Comparison of ENCODE assay signal across 1 cellular context in genomic region chr3:148600902-148601765, GRCh38.
TF ChIP-seq lines count a peak whose summit lies in the region.

No MANE protein-coding gene starts in this region.

TF ChIP-seq in HepG2, 621 proteins besides CTCF, POLR2A, EP300 and RAD21 (continued from another document and continues in another):
- TF ChIP-seq TEAD3 (CRISPR knock-in tag; optimal IDR thresholded peaks at IDR 0.05; ENCODE audit: borderline replicate concordance) = peak; percentile 94
- no peak for TF ChIP-seq NFYB (CRISPR knock-in tag; IDR thresholded peaks at IDR 0.05)
- TF ChIP-seq PHF21A (CRISPR knock-in tag; IDR thresholded peaks at IDR 0.05) = peak; percentile 63; the same call in 1 of the 2 replicates
- TF ChIP-seq RFX1 (IDR thresholded peaks at IDR 0.05) = peak; percentile 89
- TF ChIP-seq SALL2 (CRISPR knock-in tag; IDR thresholded peaks at IDR 0.05) = no peak
- TF ChIP-seq ZMYM4 (CRISPR knock-in tag; IDR thresholded peaks at IDR 0.05) = peak; percentile 89
- TF ChIP-seq ZNF790 (CRISPR knock-in tag; IDR thresholded peaks at IDR 0.05; ENCODE audit: borderline replicate concordance) = no peak
- peak; percentile 78; the same call in 1 of the 2 replicates for TF ChIP-seq ZNF614 (CRISPR knock-in tag; IDR thresholded peaks at IDR 0.05; ENCODE audit: borderline replicate concordance)
- TF ChIP-seq TMF1 (CRISPR knock-in tag; IDR thresholded peaks at IDR 0.05; ENCODE audit: low read depth) = 0 out of 2 replicates have a peak, but pooled peaks have one; percentile 9
- peak; percentile 85 for TF ChIP-seq TBX2 (CRISPR knock-in tag; IDR thresholded peaks at IDR 0.05; ENCODE audit: borderline replicate concordance)
- peak; percentile 99 for TF ChIP-seq ASH2L (IDR thresholded peaks at IDR 0.05; ENCODE audit: insufficient read length, low read depth, low read length)
- TF ChIP-seq ZNF20 (CRISPR knock-in tag; IDR thresholded peaks at IDR 0.05) = no peak
- peak; percentile 38; the same call in 1 of the 2 replicates for TF ChIP-seq ZNF136 (CRISPR knock-in tag; IDR thresholded peaks at IDR 0.05; ENCODE audit: low read depth)
- TF ChIP-seq KDM5B (CRISPR knock-in tag; IDR thresholded peaks at IDR 0.05; ENCODE audit: borderline replicate concordance) = no peak
- TF ChIP-seq ZNF572 (CRISPR knock-in tag; IDR thresholded peaks at IDR 0.05) = no peak
- no peak for TF ChIP-seq ELK4 (CRISPR knock-in tag; IDR thresholded peaks at IDR 0.05; ENCODE audit: borderline replicate concordance)
- peak; percentile 87; the same call in 1 of the 2 replicates for TF ChIP-seq TBX3 (IDR thresholded peaks at IDR 0.05; ENCODE audit: borderline replicate concordance)
- peak; percentile 72; the same call in 1 of the 2 replicates for TF ChIP-seq HOXD1 (CRISPR knock-in tag; IDR thresholded peaks at IDR 0.05)
- TF ChIP-seq MED1 (CRISPR knock-in tag; IDR thresholded peaks at IDR 0.05) = peak; percentile 99
- no peak for TF ChIP-seq ZNF550 (CRISPR knock-in tag; IDR thresholded peaks at IDR 0.05; ENCODE audit: borderline replicate concordance)
- TF ChIP-seq DNMT3B (CRISPR knock-in tag; conservative IDR thresholded peaks at IDR 0.05) = no peak
- TF ChIP-seq ZNF264 (CRISPR knock-in tag; IDR thresholded peaks at IDR 0.05) = peak; percentile 88
- no peak for TF ChIP-seq PCBP1 (IDR thresholded peaks at IDR 0.05; ENCODE audit: borderline replicate concordance, low read depth, low read length)
- no peak for TF ChIP-seq ZNF737 (CRISPR knock-in tag; IDR thresholded peaks at IDR 0.05; ENCODE audit: borderline replicate concordance)
- peak; percentile 88; the same call in 1 of the 2 replicates for TF ChIP-seq GATA4 (IDR thresholded peaks at IDR 0.05; ENCODE audit: borderline replicate concordance, low read depth)
- peak; percentile 94; the same call in 1 of the 2 replicates for TF ChIP-seq NCOR1 (IDR thresholded peaks at IDR 0.05; ENCODE audit: borderline replicate concordance, low read length)
- TF ChIP-seq PPARG (CRISPR knock-in tag; conservative IDR thresholded peaks at IDR 0.05) = peak; percentile 98
- peak; percentile 68; the same call in 1 of the 2 replicates for TF ChIP-seq CEBPG (CRISPR knock-in tag; IDR thresholded peaks at IDR 0.05)
- peak; percentile 97 for TF ChIP-seq ELF3 (CRISPR knock-in tag; IDR thresholded peaks at IDR 0.05)
- TF ChIP-seq RERE (CRISPR knock-in tag; IDR thresholded peaks at IDR 0.05; ENCODE audit: low read depth) = peak; percentile 65; the same call in 1 of the 2 replicates
- TF ChIP-seq ZNF709 (CRISPR knock-in tag; IDR thresholded peaks at IDR 0.05) = 0 out of 2 replicates have a peak, but pooled peaks have one; percentile 22
- TF ChIP-seq NR2F6 (IDR thresholded peaks at IDR 0.05) = peak; percentile 74
- TF ChIP-seq NR2F6 (CRISPR knock-in tag; IDR thresholded peaks at IDR 0.05) = peak; percentile 81
- TF ChIP-seq POLR2G (IDR thresholded peaks at IDR 0.05; ENCODE audit: low read depth, low read length) = peak; percentile 73
- TF ChIP-seq KAT8 (CRISPR knock-in tag; IDR thresholded peaks at IDR 0.05) = peak; percentile 77
- TF ChIP-seq GATAD2A (CRISPR knock-in tag; IDR thresholded peaks at IDR 0.05) = peak; percentile 96
- TF ChIP-seq FOXP1 (IDR thresholded peaks at IDR 0.05) = no peak
- peak; percentile 73; the same call in 1 of the 2 replicates for TF ChIP-seq FOXP1 (CRISPR knock-in tag; IDR thresholded peaks at IDR 0.05)
- TF ChIP-seq MBD4 (IDR thresholded peaks at IDR 0.05; ENCODE audit: borderline replicate concordance, low read length) = no peak; the same call in 1 of the 2 replicates
- TF ChIP-seq RBM22 (optimal IDR thresholded peaks at IDR 0.05; ENCODE audit: low read length) = no peak
- no peak for TF ChIP-seq SMAD9 (CRISPR knock-in tag; IDR thresholded peaks at IDR 0.05)
- TF ChIP-seq ZNF343 (CRISPR knock-in tag; IDR thresholded peaks at IDR 0.05) = no peak
- no peak for TF ChIP-seq CBX2 (IDR thresholded peaks at IDR 0.05; ENCODE audit: low read depth, low read length)
- no peak for TF ChIP-seq CBX2 (CRISPR knock-in tag; IDR thresholded peaks at IDR 0.05; ENCODE audit: low read depth)
- TF ChIP-seq, protein P1, sequence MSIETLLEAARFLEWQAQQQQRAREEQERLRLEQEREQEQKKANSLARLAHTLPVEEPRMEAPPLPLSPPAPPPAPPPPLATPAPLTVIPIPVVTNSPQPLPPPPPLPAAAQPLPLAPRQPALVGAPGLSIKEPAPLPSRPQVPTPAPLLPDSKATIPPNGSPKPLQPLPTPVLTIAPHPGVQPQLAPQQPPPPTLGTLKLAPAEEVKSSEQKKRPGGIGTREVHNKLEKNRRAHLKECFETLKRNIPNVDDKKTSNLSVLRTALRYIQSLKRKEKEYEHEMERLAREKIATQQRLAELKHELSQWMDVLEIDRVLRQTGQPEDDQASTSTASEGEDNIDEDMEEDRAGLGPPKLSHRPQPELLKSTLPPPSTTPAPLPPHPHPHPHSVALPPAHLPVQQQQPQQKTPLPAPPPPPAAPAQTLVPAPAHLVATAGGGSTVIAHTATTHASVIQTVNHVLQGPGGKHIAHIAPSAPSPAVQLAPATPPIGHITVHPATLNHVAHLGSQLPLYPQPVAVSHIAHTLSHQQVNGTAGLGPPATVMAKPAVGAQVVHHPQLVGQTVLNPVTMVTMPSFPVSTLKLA (IDR thresholded peaks at IDR 0.05) = no peak
- no peak for TF ChIP-seq ZNF720 (CRISPR knock-in tag; IDR thresholded peaks at IDR 0.05)
- no peak for TF ChIP-seq ZNF616 (CRISPR knock-in tag; IDR thresholded peaks at IDR 0.05; ENCODE audit: low read depth)
- no peak for TF ChIP-seq DMTF1 (CRISPR knock-in tag; IDR thresholded peaks at IDR 0.05)
- TF ChIP-seq ZNF747 (CRISPR knock-in tag; IDR thresholded peaks at IDR 0.05; ENCODE audit: borderline replicate concordance) = peak; percentile 24; the same call in 1 of the 2 replicates
- TF ChIP-seq, protein P2, sequence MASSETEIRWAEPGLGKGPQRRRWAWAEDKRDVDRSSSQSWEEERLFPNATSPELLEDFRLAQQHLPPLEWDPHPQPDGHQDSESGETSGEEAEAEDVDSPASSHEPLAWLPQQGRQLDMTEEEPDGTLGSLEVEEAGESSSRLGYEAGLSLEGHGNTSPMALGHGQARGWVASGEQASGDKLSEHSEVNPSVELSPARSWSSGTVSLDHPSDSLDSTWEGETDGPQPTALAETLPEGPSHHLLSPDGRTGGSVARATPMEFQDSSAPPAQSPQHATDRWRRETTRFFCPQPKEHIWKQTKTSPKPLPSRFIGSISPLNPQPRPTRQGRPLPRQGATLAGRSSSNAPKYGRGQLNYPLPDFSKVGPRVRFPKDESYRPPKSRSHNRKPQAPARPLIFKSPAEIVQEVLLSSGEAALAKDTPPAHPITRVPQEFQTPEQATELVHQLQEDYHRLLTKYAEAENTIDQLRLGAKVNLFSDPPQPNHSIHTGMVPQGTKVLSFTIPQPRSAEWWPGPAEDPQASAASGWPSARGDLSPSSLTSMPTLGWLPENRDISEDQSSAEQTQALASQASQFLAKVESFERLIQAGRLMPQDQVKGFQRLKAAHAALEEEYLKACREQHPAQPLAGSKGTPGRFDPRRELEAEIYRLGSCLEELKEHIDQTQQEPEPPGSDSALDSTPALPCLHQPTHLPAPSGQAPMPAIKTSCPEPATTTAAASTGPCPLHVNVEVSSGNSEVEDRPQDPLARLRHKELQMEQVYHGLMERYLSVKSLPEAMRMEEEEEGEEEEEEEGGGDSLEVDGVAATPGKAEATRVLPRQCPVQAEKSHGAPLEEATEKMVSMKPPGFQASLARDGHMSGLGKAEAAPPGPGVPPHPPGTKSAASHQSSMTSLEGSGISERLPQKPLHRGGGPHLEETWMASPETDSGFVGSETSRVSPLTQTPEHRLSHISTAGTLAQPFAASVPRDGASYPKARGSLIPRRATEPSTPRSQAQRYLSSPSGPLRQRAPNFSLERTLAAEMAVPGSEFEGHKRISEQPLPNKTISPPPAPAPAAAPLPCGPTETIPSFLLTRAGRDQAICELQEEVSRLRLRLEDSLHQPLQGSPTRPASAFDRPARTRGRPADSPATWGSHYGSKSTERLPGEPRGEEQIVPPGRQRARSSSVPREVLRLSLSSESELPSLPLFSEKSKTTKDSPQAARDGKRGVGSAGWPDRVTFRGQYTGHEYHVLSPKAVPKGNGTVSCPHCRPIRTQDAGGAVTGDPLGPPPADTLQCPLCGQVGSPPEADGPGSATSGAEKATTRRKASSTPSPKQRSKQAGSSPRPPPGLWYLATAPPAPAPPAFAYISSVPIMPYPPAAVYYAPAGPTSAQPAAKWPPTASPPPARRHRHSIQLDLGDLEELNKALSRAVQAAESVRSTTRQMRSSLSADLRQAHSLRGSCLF (CRISPR knock-in tag; IDR thresholded peaks at IDR 0.05; ENCODE audit: borderline replicate concordance) = no peak; the same call in 1 of the 2 replicates
- TF ChIP-seq SMAD3 (CRISPR knock-in tag; IDR thresholded peaks at IDR 0.05) = 0 out of 2 replicates have a peak, but pooled peaks have one; percentile 18
- TF ChIP-seq GTF3A (CRISPR knock-in tag; conservative IDR thresholded peaks at IDR 0.05) = no peak
- peak; percentile 98 for TF ChIP-seq HNF4G (IDR thresholded peaks at IDR 0.05; ENCODE audit: borderline replicate concordance, low read depth, low read length)
- peak; percentile 86; the same call in 1 of the 2 replicates for TF ChIP-seq HNF4G (CRISPR knock-in tag; IDR thresholded peaks at IDR 0.05; ENCODE audit: borderline replicate concordance, low read depth)
- TF ChIP-seq HNRNPL (IDR thresholded peaks at IDR 0.05; ENCODE audit: low read depth, low read length) = no peak
- TF ChIP-seq ZSCAN9 (CRISPR knock-in tag; IDR thresholded peaks at IDR 0.05; ENCODE audit: borderline replicate concordance) = peak; percentile 84; the same call in 1 of the 2 replicates
- TF ChIP-seq ZNF816 (CRISPR knock-in tag; IDR thresholded peaks at IDR 0.05; ENCODE audit: borderline replicate concordance) = no peak
- TF ChIP-seq HOMEZ (CRISPR knock-in tag; IDR thresholded peaks at IDR 0.05; ENCODE audit: low read depth) = peak; percentile 91
